1 cellular context compared by ENCODE assay signal in genomic region chr1:154957258-154957657, GRCh38.
A peak's percentile ranks its signal among the peaks of the same experiment; 100 is the strongest.
TF ChIP-seq lines count a peak whose summit lies in the region.

No MANE protein-coding gene starts in this region.

TF ChIP-seq in K562, 482 proteins besides CTCF, POLR2A, EP300 and RAD21:
- TF ChIP-seq KLF1 (tag; IDR thresholded peaks at IDR 0.05) (peak; percentile 93), TEAD4 (IDR thresholded peaks at IDR 0.05; ENCODE audit: low read length) (0 out of 2 replicates have a peak, but pooled peaks have one; percentile 38), TEAD4 (CRISPR knock-in tag; IDR thresholded peaks at IDR 0.05; ENCODE audit: borderline replicate concordance) (no peak), POLR2B (IDR thresholded peaks at IDR 0.05; ENCODE audit: low read depth, partially characterized antibody) (peak; percentile 8)
- TF ChIP-seq, protein P1, sequence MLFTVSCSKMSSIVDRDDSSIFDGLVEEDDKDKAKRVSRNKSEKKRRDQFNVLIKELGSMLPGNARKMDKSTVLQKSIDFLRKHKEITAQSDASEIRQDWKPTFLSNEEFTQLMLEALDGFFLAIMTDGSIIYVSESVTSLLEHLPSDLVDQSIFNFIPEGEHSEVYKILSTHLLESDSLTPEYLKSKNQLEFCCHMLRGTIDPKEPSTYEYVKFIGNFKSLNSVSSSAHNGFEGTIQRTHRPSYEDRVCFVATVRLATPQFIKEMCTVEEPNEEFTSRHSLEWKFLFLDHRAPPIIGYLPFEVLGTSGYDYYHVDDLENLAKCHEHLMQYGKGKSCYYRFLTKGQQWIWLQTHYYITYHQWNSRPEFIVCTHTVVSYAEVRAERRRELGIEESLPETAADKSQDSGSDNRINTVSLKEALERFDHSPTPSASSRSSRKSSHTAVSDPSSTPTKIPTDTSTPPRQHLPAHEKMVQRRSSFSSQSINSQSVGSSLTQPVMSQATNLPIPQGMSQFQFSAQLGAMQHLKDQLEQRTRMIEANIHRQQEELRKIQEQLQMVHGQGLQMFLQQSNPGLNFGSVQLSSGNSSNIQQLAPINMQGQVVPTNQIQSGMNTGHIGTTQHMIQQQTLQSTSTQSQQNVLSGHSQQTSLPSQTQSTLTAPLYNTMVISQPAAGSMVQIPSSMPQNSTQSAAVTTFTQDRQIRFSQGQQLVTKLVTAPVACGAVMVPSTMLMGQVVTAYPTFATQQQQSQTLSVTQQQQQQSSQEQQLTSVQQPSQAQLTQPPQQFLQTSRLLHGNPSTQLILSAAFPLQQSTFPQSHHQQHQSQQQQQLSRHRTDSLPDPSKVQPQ (CRISPR knock-in tag; IDR thresholded peaks at IDR 0.05; ENCODE audit: borderline replicate concordance), result no peak
